14 cellular contexts compared by ENCODE assay signal in the genomic region with DNA sequence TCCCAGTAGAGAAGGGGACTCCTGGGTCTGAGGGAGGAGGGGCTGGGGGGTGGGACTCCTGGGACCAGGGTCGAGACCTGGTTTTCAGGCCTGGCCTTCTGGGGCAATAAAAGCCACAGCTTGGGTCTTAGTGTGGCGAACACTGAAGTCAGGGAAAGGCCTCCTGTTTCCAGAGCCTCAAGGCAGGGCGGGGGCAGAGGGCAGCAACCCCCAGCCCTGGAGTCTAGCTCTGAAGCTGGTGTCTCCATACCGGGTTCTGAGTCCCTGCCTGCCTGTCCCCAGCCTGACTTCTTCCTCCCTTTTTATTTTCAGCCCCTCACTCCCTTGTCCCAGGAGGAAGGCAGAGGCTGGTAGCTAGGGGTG. TPM values are rescaled to one million over a fixed set of nuclear protein-coding genes. Genes with fewer than 3 reads are reported as not detected.
A peak's percentile ranks its signal among the peaks of the same experiment; 100 is the strongest.
DNase-seq lines count a peak whose midpoint lies in the region; ATAC-seq, FAIRE-seq and TF ChIP-seq lines count a peak whose summit lies in the region.
"Had no signal": no experiment of that assay in that cellular context is flagged by ENCODE, and none has a peak within 500 bp of the region (broad histone marks: within the 10 kb centered on the region; RNA-seq: fewer than 3 reads in every experiment).

No MANE protein-coding gene starts in this region.

- peak overlapping the region; percentile 88 for H3K4me2 ChIP-seq in HepG2 (ENCODE audit: low read depth, low read length)

- H3K36me3 ChIP-seq in HepG2 (replicated peaks in 1 of 2; ENCODE audit: control insufficient read depth in 1 of 2, insufficient read depth in 2 of 2, low read length in 2 of 2): peaks cover 0 to 14% of the 10 kb centered on the region in 2 experiments; a peak in 2 of 5 replicates
- peaks cover 0 to 9% (median under 1%) of the 10 kb centered on the region in 4 donors for H3K36me3 ChIP-seq in right lobe of liver

- no peak for TF ChIP-seq CTCF in HepG2 (CRISPR knock-in tag; IDR thresholded peaks at IDR 0.05)
- no peak for TF ChIP-seq CTCF in right lobe of liver (IDR thresholded peaks at IDR 0.05)
- TF ChIP-seq CTCF in VCaP (conservative IDR thresholded peaks at IDR 0.05): no peak
- TF ChIP-seq CTCF in D721Med (IDR thresholded peaks at IDR 0.05; ENCODE audit: insufficient read depth, missing control alignments): no peak
- no peak for TF ChIP-seq CTCF in endothelial cell (IDR thresholded peaks at IDR 0.05; ENCODE audit: unreplicated experiment)

- DNase-seq in HepG2 (ENCODE audit: low spot score): no peak
- DNase-seq in right lobe of liver: no peak
- DNase-seq in D721Med (ENCODE audit: insufficient read length, low spot score): no peak
- DNase-seq in endothelial cell (ENCODE audit: low spot score): no peak
- DNase-seq in NCI-H2081 (lab: John Stamatoyannopoulos, UW): no peak
- DNase-seq: activated naive CD8-positive, alpha-beta T cell treated with anti-CD3 and anti-CD28 coated beads for 36 hours; cortex of kidney; NCI-H2227 treated with DMSO at 0.1 percent for 48 hours; spleen had no signal

- no peak overlapping the region for H3K27ac ChIP-seq in HepG2 (ENCODE audit: extremely low read length, insufficient read depth, low read length)
- no peak overlapping the region for H3K27ac ChIP-seq in right lobe of liver
- H3K27ac ChIP-seq in VCaP: peak overlapping the region; percentile 58; the same call in 1 of the 2 replicates
- H3K27ac ChIP-seq: spleen had no signal

- H3K79me2 ChIP-seq in HepG2 (ENCODE audit: insufficient read depth, low read length): peaks cover 16% of the 10 kb centered on the region

- TF ChIP-seq EP300 in HepG2 (IDR thresholded peaks at IDR 0.05; ENCODE audit: low read depth in 2 of 2, low read length in 2 of 2) (no peak), HepG2 (CRISPR knock-in tag; IDR thresholded peaks at IDR 0.05; ENCODE audit: borderline replicate concordance) (no peak)

- TF ChIP-seq POLR2A in HepG2 (IDR thresholded peaks at IDR 0.05; ENCODE audit: insufficient read depth in 1 of 2, low read depth in 2 of 2, low read length in 2 of 2) (no peak), right lobe of liver (IDR thresholded peaks at IDR 0.05) (no peak)

- intact Hi-C loops in HepG2 (cut with micrococcal nuclease; ENCODE audit: unreplicated experiment): loop anchor here (5.0 kb wide), 2 partner anchors 41 to 71 kb away; a partner anchor contains a TSS
- intact Hi-C loops in right lobe of liver (cut with DNase I): no loop called here

- POLR2A ChIA-PET in HepG2 (lab: Yijun Ruan, JAX): interaction anchor here (0.6 to 1.8 kb wide), 3 partner anchors 29 to 68 kb away, joined by 3 to 6 read pairs (median 3); a partner anchor contains a TSS

- H3K9me3 ChIP-seq in HepG2 (ENCODE audit: low read length) (no peaks in the 10 kb centered on the region), right lobe of liver (no peaks in the 10 kb centered on the region), iPS-18c (ENCODE audit: control insufficient read depth, insufficient read depth, low read length) (no peaks in the 10 kb centered on the region)
- H3K9me3 ChIP-seq: spleen had no signal

- H2AFZ ChIP-seq in HepG2 (ENCODE audit: low read length): no peak overlapping the region

- H3K4me1 Mint-ChIP-seq in endothelial cell (ENCODE audit: unreplicated experiment): peaks cover 25% of the 10 kb centered on the region

- peaks cover 22% of the 10 kb centered on the region for H3K27me3 Mint-ChIP-seq in endothelial cell (ENCODE audit: unreplicated experiment)

- H3K27me3 ChIP-seq in HepG2 (ENCODE audit: control insufficient read depth in 1 of 2, insufficient read depth in 2 of 2, low read length in 2 of 2) (peaks cover 11 to 50% of the 10 kb centered on the region in 2 experiments), right lobe of liver (no peaks in the 10 kb centered on the region)

- H3K36me3 Mint-ChIP-seq in endothelial cell (ENCODE audit: low read depth, unreplicated experiment): peaks cover 14% of the 10 kb centered on the region
- H3K36me3 Mint-ChIP-seq: natural killer cell had no signal

- ATAC-seq in HepG2: peak; percentile 2; the same call in 2 of the 3 replicates
- ATAC-seq in right lobe of liver: no peak
- ATAC-seq in GM19455 (IDR thresholded peaks at IDR 0.05; ENCODE audit: unreplicated experiment): no peak
- ATAC-seq: natural killer cell had no signal

- no peak for FAIRE-seq in HepG2 (lab: Jason Lieb, UNC)
- FAIRE-seq in D721Med (lab: Jason Lieb, UNC): no peak

- peak overlapping the region; percentile 46; the same call in 1 of the 2 replicates for H3K9ac ChIP-seq in HepG2 (ENCODE audit: insufficient read depth, low read depth, low read length)

- H3K9me3 Mint-ChIP-seq in endothelial cell (ENCODE audit: unreplicated experiment): peaks cover 4% of the 10 kb centered on the region
- H3K9me3 Mint-ChIP-seq: activated naive CD8-positive, alpha-beta T cell treated with anti-CD3 and anti-CD28 coated beads for 36 hours; natural killer cell had no signal

- BruUV-seq in HepG2 (replicated peaks; lab: Mats Ljungman, UMichigan): no TSS peak

- H3K4me1 ChIP-seq in HepG2 (ENCODE audit: insufficient read depth, low read length) (peaks cover 84% of the 10 kb centered on the region), right lobe of liver (no peaks in the 10 kb centered on the region)

- no peak overlapping the region for H3K27ac Mint-ChIP-seq in endothelial cell (ENCODE audit: unreplicated experiment)
- H3K27ac Mint-ChIP-seq: activated naive CD8-positive, alpha-beta T cell treated with anti-CD3 and anti-CD28 coated beads for 36 hours had no signal

- in situ Hi-C loops in HepG2 (cut with HindIII; ENCODE audit: extremely low pct_ligation_motif_present, low pct_unique_long_range_greater_than_20kb): loop anchor here (5.0 kb wide), 2 partner anchors 41 to 76 kb away; no protein-coding TSS in a partner anchor

- no peak overlapping the region for H3K4me3 Mint-ChIP-seq in endothelial cell (ENCODE audit: unreplicated experiment)

- no CpG with 5 or more reads among the region's 4 CpGs for WGBS in HepG2 (ENCODE audit: low lambda C conversion rate)
- 57% methylated on average over 2 of the region's 4 CpGs for WGBS in right lobe of liver (ENCODE audit: insufficient coverage, low coverage, low lambda C conversion rate, missing lambda C conversion rate)

- no peak for TF ChIP-seq RAD21 in HepG2 (CRISPR knock-in tag; IDR thresholded peaks at IDR 0.05)

- H4K20me1 ChIP-seq in HepG2 (ENCODE audit: insufficient read depth, low read length): peaks cover 4% of the 10 kb centered on the region; the same call in 1 of the 2 replicates

- H3K4me3 ChIP-seq in HepG2 (replicated peaks in 1 of 3; ENCODE audit: insufficient read depth in 1 of 3, low read depth in 2 of 3, low read length in 3 of 3): peak overlapping the region; percentile 41 to 71 (median 56); a peak in 4 of 6 replicates
- H3K4me3 ChIP-seq in right lobe of liver: no peak overlapping the region
- H3K4me3 ChIP-seq in iPS-18c (ENCODE audit: insufficient read depth, low read depth, low read length): peak overlapping the region; percentile 49; the same call in 1 of the 2 replicates

- CTCF ChIA-PET in HepG2 (lab: Yijun Ruan, JAX; ENCODE audit: low intra/inter-chr PET ratio, low total read pairs): no interaction called here

RNA-seq across cellular contexts. Expression of a gene that starts 0.3 kb away (rescaled TPM):
- total RNA-seq in HepG2 (2016; rRNA removed; fragmentation: Illumina TruSeq; extraction: Trizol): 0.02 TPM in 1 of 2 replicates, not detected in the other
- total RNA-seq in HepG2 (2016; cell fraction: cytosol; rRNA removed; fragmentation: Illumina TruSeq; extraction: Trizol; ENCODE audit: low read depth): under 0.01 TPM in 1 of 2 replicates, not detected in the other
- 0.04 TPM in 1 of 2 replicates, not detected in the other for total RNA-seq in HepG2 (2016; cell fraction: insoluble cytoplasmic fraction; rRNA removed; fragmentation: Illumina TruSeq; extraction: Trizol)
- total RNA-seq in HepG2 (2016; cell fraction: membrane; rRNA removed; fragmentation: Illumina TruSeq; extraction: Trizol): 0.03 and 0.06 TPM in 2 replicates
- 0.09 and 0.22 TPM in 2 replicates for total RNA-seq in HepG2 (2016; cell fraction: nucleus; rRNA removed; fragmentation: Illumina TruSeq; extraction: Trizol)
- 0.08 and 0.13 TPM in 2 replicates for polyA plus RNA-seq in HepG2 (2011; rRNA removed)
- 0.05 and 0.06 TPM in 2 replicates for polyA plus RNA-seq in HepG2 (2011; cell fraction: cytosol; rRNA removed)
- polyA plus RNA-seq in HepG2 (2011; cell fraction: nucleus; rRNA removed): 0.43 and 0.61 TPM in 2 replicates
- 0.29 and 0.34 TPM in 2 replicates for polyA plus RNA-seq in HepG2 (2012)
- polyA plus RNA-seq in HepG2 (2016; cell fraction: cytosol; fragmentation: Illumina TruSeq; extraction: Trizol; ENCODE audit: low read depth): 0.03 TPM in 2 replicates
- 0.05 and 0.13 TPM in 2 replicates for polyA plus RNA-seq in HepG2 (2016; cell fraction: insoluble cytoplasmic fraction; fragmentation: Illumina TruSeq; extraction: Trizol; ENCODE audit: low read depth)
- polyA plus RNA-seq in HepG2 (2016; cell fraction: membrane; fragmentation: Illumina TruSeq; extraction: Trizol; ENCODE audit: low read depth): 0.07 TPM in 1 of 2 replicates, not detected in the other
- polyA plus RNA-seq in HepG2 (2016; cell fraction: nucleus; fragmentation: Illumina TruSeq; extraction: Trizol; ENCODE audit: insufficient read depth, low read depth): 0.31 TPM in 2 replicates
- 0.40 and 0.44 TPM in 2 replicates for polyA minus RNA-seq in HepG2 (2011; rRNA and poly(A)+ RNA removed; ENCODE audit: low replicate concordance)
- 0.10 and 0.26 TPM in 2 replicates for polyA minus RNA-seq in HepG2 (2011; cell fraction: cytosol; rRNA and poly(A)+ RNA removed)
- polyA minus RNA-seq in HepG2 (2011; cell fraction: nucleus; rRNA and poly(A)+ RNA removed): 0.12 and 0.13 TPM in 2 replicates
- under 1 TPM; 0.09 to 0.29 (median 0.22) TPM for total RNA-seq in right lobe of liver
- total RNA-seq in endothelial cell (ENCODE audit: unreplicated experiment): 25.2 TPM

RNA-seq across cellular contexts. Expression of a gene that starts 1.8 kb away (rescaled TPM):
- total RNA-seq in HepG2 (2016; rRNA removed; fragmentation: Illumina TruSeq; extraction: Trizol) (70.8 and 134 TPM in 2 replicates), right lobe of liver (10 to 100 TPM; 69.1 to 83.1 (median 77.1) TPM), endothelial cell (ENCODE audit: unreplicated experiment) (325 TPM)
- 55.9 and 57.5 TPM in 2 replicates for total RNA-seq in HepG2 (2016; cell fraction: cytosol; rRNA removed; fragmentation: Illumina TruSeq; extraction: Trizol; ENCODE audit: low read depth)
- 61.8 and 132 TPM in 2 replicates for total RNA-seq in HepG2 (2016; cell fraction: insoluble cytoplasmic fraction; rRNA removed; fragmentation: Illumina TruSeq; extraction: Trizol)
- total RNA-seq in HepG2 (2016; cell fraction: membrane; rRNA removed; fragmentation: Illumina TruSeq; extraction: Trizol): 111 and 112 TPM in 2 replicates
- 125 and 150 TPM in 2 replicates for total RNA-seq in HepG2 (2016; cell fraction: nucleus; rRNA removed; fragmentation: Illumina TruSeq; extraction: Trizol)
- 185 and 212 TPM in 2 replicates for polyA plus RNA-seq in HepG2 (2011; rRNA removed)
- polyA plus RNA-seq in HepG2 (2011; cell fraction: cytosol; rRNA removed): 168 and 179 TPM in 2 replicates
- polyA plus RNA-seq in HepG2 (2011; cell fraction: nucleus; rRNA removed): 94.7 and 95.7 TPM in 2 replicates
- 187 and 197 TPM in 2 replicates for polyA plus RNA-seq in HepG2 (2012)
- polyA plus RNA-seq in HepG2 (2016; cell fraction: cytosol; fragmentation: Illumina TruSeq; extraction: Trizol; ENCODE audit: low read depth): 130 and 136 TPM in 2 replicates
- polyA plus RNA-seq in HepG2 (2016; cell fraction: insoluble cytoplasmic fraction; fragmentation: Illumina TruSeq; extraction: Trizol; ENCODE audit: low read depth): 151 and 179 TPM in 2 replicates
- polyA plus RNA-seq in HepG2 (2016; cell fraction: membrane; fragmentation: Illumina TruSeq; extraction: Trizol; ENCODE audit: low read depth): 209 and 221 TPM in 2 replicates
- polyA plus RNA-seq in HepG2 (2016; cell fraction: nucleus; fragmentation: Illumina TruSeq; extraction: Trizol; ENCODE audit: insufficient read depth, low read depth): 421 and 451 TPM in 2 replicates
- polyA minus RNA-seq in HepG2 (2011; rRNA and poly(A)+ RNA removed; ENCODE audit: low replicate concordance): 143 and 261 TPM in 2 replicates
- 129 and 135 TPM in 2 replicates for polyA minus RNA-seq in HepG2 (2011; cell fraction: cytosol; rRNA and poly(A)+ RNA removed)
- 29.5 and 36.8 TPM in 2 replicates for polyA minus RNA-seq in HepG2 (2011; cell fraction: nucleus; rRNA and poly(A)+ RNA removed)

RNA-seq across cellular contexts. Expression of a gene that starts 29.0 kb away (rescaled TPM):
- total RNA-seq in HepG2 (2016; rRNA removed; fragmentation: Illumina TruSeq; extraction: Trizol): not detected in 2 replicates
- total RNA-seq in HepG2 (2016; cell fraction: cytosol; rRNA removed; fragmentation: Illumina TruSeq; extraction: Trizol; ENCODE audit: low read depth): not detected in 2 replicates
- total RNA-seq in HepG2 (2016; cell fraction: insoluble cytoplasmic fraction; rRNA removed; fragmentation: Illumina TruSeq; extraction: Trizol): not detected in 2 replicates
- not detected in 2 replicates for total RNA-seq in HepG2 (2016; cell fraction: membrane; rRNA removed; fragmentation: Illumina TruSeq; extraction: Trizol)
- not detected in 2 replicates for total RNA-seq in HepG2 (2016; cell fraction: nucleus; rRNA removed; fragmentation: Illumina TruSeq; extraction: Trizol)
- not detected in 2 replicates for polyA plus RNA-seq in HepG2 (2011; rRNA removed)
- polyA plus RNA-seq in HepG2 (2011; cell fraction: cytosol; rRNA removed): not detected in 2 replicates
- not detected in 2 replicates for polyA plus RNA-seq in HepG2 (2011; cell fraction: nucleus; rRNA removed)
- not detected in 2 replicates for polyA plus RNA-seq in HepG2 (2012)
- polyA plus RNA-seq in HepG2 (2016; cell fraction: cytosol; fragmentation: Illumina TruSeq; extraction: Trizol; ENCODE audit: low read depth): not detected in 2 replicates
- polyA plus RNA-seq in HepG2 (2016; cell fraction: insoluble cytoplasmic fraction; fragmentation: Illumina TruSeq; extraction: Trizol; ENCODE audit: low read depth): not detected in 2 replicates
- not detected in 2 replicates for polyA plus RNA-seq in HepG2 (2016; cell fraction: membrane; fragmentation: Illumina TruSeq; extraction: Trizol; ENCODE audit: low read depth)
- polyA plus RNA-seq in HepG2 (2016; cell fraction: nucleus; fragmentation: Illumina TruSeq; extraction: Trizol; ENCODE audit: insufficient read depth, low read depth): not detected in 2 replicates
- polyA minus RNA-seq in HepG2 (2011; rRNA and poly(A)+ RNA removed; ENCODE audit: low replicate concordance): 1.4 TPM in 1 of 2 replicates, not detected in the other
- polyA minus RNA-seq in HepG2 (2011; cell fraction: cytosol; rRNA and poly(A)+ RNA removed): not detected in 2 replicates
- polyA minus RNA-seq in HepG2 (2011; cell fraction: nucleus; rRNA and poly(A)+ RNA removed): not detected in 2 replicates
- total RNA-seq in right lobe of liver: under 1 TPM in 1 of 6 experiments, not detected in 5; 0.80 TPM
- not detected for total RNA-seq in endothelial cell (ENCODE audit: unreplicated experiment)
- total RNA-seq: natural killer cell, spleen, urinary bladder had no signal
- polyA plus RNA-seq: urinary bladder had no signal

RNA-seq across cellular contexts. Expression of a gene that starts 29.4 kb away (rescaled TPM):
- total RNA-seq in HepG2 (2016; rRNA removed; fragmentation: Illumina TruSeq; extraction: Trizol): 4.7 and 7.7 TPM in 2 replicates
- 6.3 and 6.6 TPM in 2 replicates for total RNA-seq in HepG2 (2016; cell fraction: cytosol; rRNA removed; fragmentation: Illumina TruSeq; extraction: Trizol; ENCODE audit: low read depth)
- 5.2 and 7.2 TPM in 2 replicates for total RNA-seq in HepG2 (2016; cell fraction: insoluble cytoplasmic fraction; rRNA removed; fragmentation: Illumina TruSeq; extraction: Trizol)
- 8.4 and 8.9 TPM in 2 replicates for total RNA-seq in HepG2 (2016; cell fraction: membrane; rRNA removed; fragmentation: Illumina TruSeq; extraction: Trizol)
- 12.3 and 12.5 TPM in 2 replicates for total RNA-seq in HepG2 (2016; cell fraction: nucleus; rRNA removed; fragmentation: Illumina TruSeq; extraction: Trizol)
- polyA plus RNA-seq in HepG2 (2011; rRNA removed): 10.8 and 11.3 TPM in 2 replicates
- polyA plus RNA-seq in HepG2 (2011; cell fraction: cytosol; rRNA removed): 4.8 and 6.8 TPM in 2 replicates
- 44.7 and 61.9 TPM in 2 replicates for polyA plus RNA-seq in HepG2 (2011; cell fraction: nucleus; rRNA removed)
- polyA plus RNA-seq in HepG2 (2012): 6.3 and 8.2 TPM in 2 replicates
- polyA plus RNA-seq in HepG2 (2016; cell fraction: cytosol; fragmentation: Illumina TruSeq; extraction: Trizol; ENCODE audit: low read depth): 5.4 and 9.0 TPM in 2 replicates
- polyA plus RNA-seq in HepG2 (2016; cell fraction: insoluble cytoplasmic fraction; fragmentation: Illumina TruSeq; extraction: Trizol; ENCODE audit: low read depth): 7.0 and 9.4 TPM in 2 replicates
- 8.9 and 11.6 TPM in 2 replicates for polyA plus RNA-seq in HepG2 (2016; cell fraction: membrane; fragmentation: Illumina TruSeq; extraction: Trizol; ENCODE audit: low read depth)
- polyA plus RNA-seq in HepG2 (2016; cell fraction: nucleus; fragmentation: Illumina TruSeq; extraction: Trizol; ENCODE audit: insufficient read depth, low read depth): 30.1 and 34.3 TPM in 2 replicates
- polyA minus RNA-seq in HepG2 (2011; rRNA and poly(A)+ RNA removed; ENCODE audit: low replicate concordance): 13.7 and 18.8 TPM in 2 replicates
- polyA minus RNA-seq in HepG2 (2011; cell fraction: cytosol; rRNA and poly(A)+ RNA removed): 10.2 and 11.4 TPM in 2 replicates
- 10.4 and 12.7 TPM in 2 replicates for polyA minus RNA-seq in HepG2 (2011; cell fraction: nucleus; rRNA and poly(A)+ RNA removed)
- 10 to 100 TPM in 3 of 6 experiments, 1 to 10 TPM in 3; 6.5 to 15.1 (median 9.8) TPM for total RNA-seq in right lobe of liver
- 8.5 TPM for total RNA-seq in endothelial cell (ENCODE audit: unreplicated experiment)

RNA-seq across cellular contexts. Expression of a gene that starts 52.6 kb away (rescaled TPM):
- total RNA-seq in HepG2 (2016; rRNA removed; fragmentation: Illumina TruSeq; extraction: Trizol) (46.6 and 52.3 TPM in 2 replicates), right lobe of liver (10 to 100 TPM; 14.7 to 31.0 (median 17.6) TPM), endothelial cell (ENCODE audit: unreplicated experiment) (38.4 TPM)
- total RNA-seq in HepG2 (2016; cell fraction: cytosol; rRNA removed; fragmentation: Illumina TruSeq; extraction: Trizol; ENCODE audit: low read depth): 5.2 and 5.4 TPM in 2 replicates
- total RNA-seq in HepG2 (2016; cell fraction: insoluble cytoplasmic fraction; rRNA removed; fragmentation: Illumina TruSeq; extraction: Trizol): 41.4 and 47.5 TPM in 2 replicates
- 11.1 and 15.5 TPM in 2 replicates for total RNA-seq in HepG2 (2016; cell fraction: membrane; rRNA removed; fragmentation: Illumina TruSeq; extraction: Trizol)
- total RNA-seq in HepG2 (2016; cell fraction: nucleus; rRNA removed; fragmentation: Illumina TruSeq; extraction: Trizol): 19.7 and 21.0 TPM in 2 replicates
- 10.8 and 13.4 TPM in 2 replicates for polyA plus RNA-seq in HepG2 (2011; rRNA removed)
- 10.4 and 13.0 TPM in 2 replicates for polyA plus RNA-seq in HepG2 (2011; cell fraction: cytosol; rRNA removed)
- polyA plus RNA-seq in HepG2 (2011; cell fraction: nucleus; rRNA removed): 13.4 and 14.2 TPM in 2 replicates
- polyA plus RNA-seq in HepG2 (2012): 13.3 and 14.3 TPM in 2 replicates
- 4.1 and 4.4 TPM in 2 replicates for polyA plus RNA-seq in HepG2 (2016; cell fraction: cytosol; fragmentation: Illumina TruSeq; extraction: Trizol; ENCODE audit: low read depth)
- 36.7 and 46.2 TPM in 2 replicates for polyA plus RNA-seq in HepG2 (2016; cell fraction: insoluble cytoplasmic fraction; fragmentation: Illumina TruSeq; extraction: Trizol; ENCODE audit: low read depth)
- 5.9 and 7.9 TPM in 2 replicates for polyA plus RNA-seq in HepG2 (2016; cell fraction: membrane; fragmentation: Illumina TruSeq; extraction: Trizol; ENCODE audit: low read depth)
- 23.1 and 26.5 TPM in 2 replicates for polyA plus RNA-seq in HepG2 (2016; cell fraction: nucleus; fragmentation: Illumina TruSeq; extraction: Trizol; ENCODE audit: insufficient read depth, low read depth)
- polyA minus RNA-seq in HepG2 (2011; rRNA and poly(A)+ RNA removed; ENCODE audit: low replicate concordance): 25.6 and 30.2 TPM in 2 replicates
- 12.1 and 17.9 TPM in 2 replicates for polyA minus RNA-seq in HepG2 (2011; cell fraction: cytosol; rRNA and poly(A)+ RNA removed)
- 13.7 and 20.3 TPM in 2 replicates for polyA minus RNA-seq in HepG2 (2011; cell fraction: nucleus; rRNA and poly(A)+ RNA removed)

Comparison
In these comparisons a context has a peak if more than half of its experiments do, and no peak if none do; other contexts are left out.
1. H3K4me3 ChIP-seq: peak in HepG2 (3 of 3) and iPS-18c (single experiment); none in right lobe of liver (0 of 3).
2. RNA of a gene that starts 0.3 kb away (total RNA-seq): 25.2 TPM in endothelial cell (single experiment); 0.09 to 0.29 TPM in right lobe of liver and under 0.01 to 0.22 TPM in HepG2; every median in the first group is over 10 times any median in the second.